In genomic region chrX:8724176-8724757, GRCh38 we compare ENCODE assay signal across 12 cellular contexts. TPM values are rescaled to one million over a fixed set of nuclear protein-coding genes. Genes with fewer than 3 reads are reported as not detected.
DNase-seq lines count a peak whose midpoint lies in the region; ATAC-seq, FAIRE-seq and TF ChIP-seq lines count a peak whose summit lies in the region.
"Had no signal": no experiment of that assay in that cellular context is flagged by ENCODE, and none has a peak within 500 bp of the region (broad histone marks: within the 10 kb centered on the region; RNA-seq: fewer than 3 reads in every experiment).

No MANE protein-coding gene starts in this region.

- H3K4me3 ChIP-seq in endothelial cell of umbilical vein (replicated peaks in 1 of 3; ENCODE audit: insufficient read depth in 1 of 3, low read depth in 1 of 3, low read length in 3 of 3) = no peak overlapping the region
- H3K4me3 ChIP-seq in tibial artery = no peak overlapping the region
- H3K4me3 ChIP-seq in effector memory CD4-positive, alpha-beta T cell (ENCODE audit: insufficient read depth, low read depth, low read length, poor library complexity, severe bottlenecking) = no peak overlapping the region

- DNase-seq in left ventricle myocardium superior (no peak), Right ventricle myocardium superior (no peak), NCI-H226 (peak; percentile 79), endothelial cell of umbilical vein (ENCODE audit: low read depth, low spot score) (peak; percentile 25), tibial artery (no peak), superior temporal gyrus (ENCODE audit: extremely low spot score) (no peak)
- no peak for DNase-seq in effector memory CD4-positive, alpha-beta T cell
- DNase-seq: MV-4-11, T-helper 1 cell had no signal

- TF ChIP-seq POLR2A in endothelial cell of umbilical vein (IDR thresholded peaks at IDR 0.05; ENCODE audit: low read depth, low read length) = no peak

- no peak overlapping the region for H2AFZ ChIP-seq in endothelial cell of umbilical vein (ENCODE audit: low read depth, low read length)

- no peak overlapping the region for H3K4me2 ChIP-seq in endothelial cell of umbilical vein (ENCODE audit: insufficient read depth, low read length)

- POLR2A ChIA-PET in endothelial cell of umbilical vein (lab: Charles Lee) = no interaction called here

- no peak overlapping the region for H3K9ac ChIP-seq in endothelial cell of umbilical vein (replicated peaks; ENCODE audit: extremely low read depth, insufficient read depth, low read length)

- H3K36me3 ChIP-seq in endothelial cell of umbilical vein (ENCODE audit: control insufficient read depth in 2 of 2, extremely low read depth in 1 of 2, insufficient read depth in 2 of 2, low read length in 2 of 2) = no peaks in the 10 kb centered on the region
- no peaks in the 10 kb centered on the region for H3K36me3 ChIP-seq in tibial artery
- H3K36me3 ChIP-seq in effector memory CD4-positive, alpha-beta T cell (ENCODE audit: control insufficient read depth, insufficient read depth, low read length) = no peaks in the 10 kb centered on the region

- TF ChIP-seq CTCF in endothelial cell of umbilical vein (IDR thresholded peaks at IDR 0.05; ENCODE audit: extremely low read depth in 1 of 2, insufficient read depth in 1 of 2, low read depth in 1 of 2, low read length in 2 of 2) = peak; percentile 14 to 23
- no peak for TF ChIP-seq CTCF in tibial artery (IDR thresholded peaks at IDR 0.05)

- no peaks in the 10 kb centered on the region for H3K9me1 ChIP-seq in endothelial cell of umbilical vein (replicated peaks; ENCODE audit: control insufficient read depth, extremely low read depth, insufficient read depth, low read length)

- H3K27me3 ChIP-seq in endothelial cell of umbilical vein (ENCODE audit: control insufficient read depth in 2 of 2, insufficient read depth in 2 of 2, low read length in 2 of 2) (no peaks in the 10 kb centered on the region), tibial artery (no peaks in the 10 kb centered on the region)
- no peaks in the 10 kb centered on the region for H3K27me3 ChIP-seq in effector memory CD4-positive, alpha-beta T cell (replicated peaks; ENCODE audit: control insufficient read depth, insufficient read depth, low read length, poor library complexity, severe bottlenecking)

- dilution Hi-C loops in endothelial cell of umbilical vein (cut with MboI; ENCODE audit: extremely low pct_ligation_motif_present, low sequenced_read_pairs) = no loop called here

- ATAC-seq in left ventricle myocardium superior (peak; percentile 29), Right ventricle myocardium superior (ENCODE audit: poor library complexity) (no peak), HG03571 (IDR thresholded peaks at IDR 0.05; ENCODE audit: unreplicated experiment) (no peak)

- no peak overlapping the region for H3K27ac ChIP-seq in endothelial cell of umbilical vein (ENCODE audit: insufficient read depth, low read depth, low read length)
- no peak overlapping the region for H3K27ac ChIP-seq in tibial artery
- no peak overlapping the region for H3K27ac ChIP-seq in effector memory CD4-positive, alpha-beta T cell (ENCODE audit: insufficient read depth, low read length, poor library complexity, severe bottlenecking)
- H3K27ac ChIP-seq: HL-60 had no signal

- FAIRE-seq in endothelial cell of umbilical vein (lab: Jason Lieb, UNC) = peak; percentile 78
- FAIRE-seq: GM12891 had no signal

- BruUV-seq in endothelial cell of umbilical vein (replicated peaks; lab: Mats Ljungman, UMichigan) = no TSS peak

- H3K9me3 ChIP-seq in endothelial cell of umbilical vein (replicated peaks; ENCODE audit: control insufficient read depth, insufficient read depth, low read length) = no peaks in the 10 kb centered on the region
- no peaks in the 10 kb centered on the region for H3K9me3 ChIP-seq in tibial artery
- H3K9me3 ChIP-seq in effector memory CD4-positive, alpha-beta T cell (ENCODE audit: control insufficient read depth, low read length) = no peaks in the 10 kb centered on the region

- CTCF ChIA-PET in endothelial cell of umbilical vein (lab: Charles Lee) = interaction anchor here (1.0 kb wide), 1 partner anchor 12 kb away, joined by 3 read pairs; no protein-coding TSS in a partner anchor

- H4K20me1 ChIP-seq in endothelial cell of umbilical vein (replicated peaks; ENCODE audit: control insufficient read depth, extremely low read depth, insufficient read depth, low read length) = no peaks in the 10 kb centered on the region

- H3K4me1 ChIP-seq in endothelial cell of umbilical vein (ENCODE audit: control insufficient read depth, extremely low read depth, insufficient read depth, low read length) (peaks cover 2% of the 10 kb centered on the region), tibial artery (no peaks in the 10 kb centered on the region)
- H3K4me1 ChIP-seq in effector memory CD4-positive, alpha-beta T cell (ENCODE audit: control insufficient read depth, insufficient read depth, low read length, poor library complexity, severe bottlenecking) = no peaks in the 10 kb centered on the region

- no peaks in the 10 kb centered on the region for H3K79me2 ChIP-seq in endothelial cell of umbilical vein (ENCODE audit: control insufficient read depth, insufficient read depth, low read length)

- intact Hi-C loops in left ventricle myocardium superior (cut with micrococcal nuclease) = no loop called here
- intact Hi-C loops in Right ventricle myocardium superior (cut with DNase I) = no loop called here
- intact Hi-C loops in endothelial cell of umbilical vein (cut with micrococcal nuclease) = no loop called here
- intact Hi-C loops in tibial artery (cut with DNase I; ENCODE audit: low total_unique reads) = no loop called here

TF ChIP-seq in endothelial cell of umbilical vein, 7 proteins besides CTCF, POLR2A, EP300 and RAD21:
- no peak for TF ChIP-seq EZH2 (IDR thresholded peaks at IDR 0.05; ENCODE audit: borderline replicate concordance, low read depth, low read length, severe bottlenecking)
- TF ChIP-seq JUN (IDR thresholded peaks at IDR 0.05; ENCODE audit: borderline replicate concordance, insufficient read depth, insufficient read length, low read depth) = no peak
- TF ChIP-seq FOS (IDR thresholded peaks at IDR 0.05; ENCODE audit: borderline replicate concordance, insufficient read depth, low read length) = no peak
- TF ChIP-seq MAX (IDR thresholded peaks at IDR 0.05; ENCODE audit: insufficient read depth, insufficient read length) = no peak
- TF ChIP-seq POLR2AphosphoS5 (IDR thresholded peaks at IDR 0.05; ENCODE audit: insufficient read depth, low read depth, low read length) = no peak
- TF ChIP-seq MYC (IDR thresholded peaks at IDR 0.05; ENCODE audit: low read depth, low read length) = no peak
TF ChIP-seq in endothelial cell of umbilical vein: peak in this region for 0.

RNA-seq across cellular contexts. Expression of gene ANOS1, which starts 7.7 kb away (rescaled TPM):
- total RNA-seq in left ventricle myocardium superior (5.8 TPM), Right ventricle myocardium superior (4.5 TPM), endothelial cell of umbilical vein (0.18 and 0.55 TPM in 2 replicates)
- polyA plus RNA-seq in endothelial cell of umbilical vein = 0.60 and 0.87 TPM in 2 replicates
- 0.59 and 0.87 TPM in 2 replicates for polyA plus RNA-seq in endothelial cell of umbilical vein (2011; cell fraction: cytosol; rRNA removed)
- polyA plus RNA-seq in endothelial cell of umbilical vein (2011; cell fraction: nucleus; rRNA removed) = 0.42 and 1.1 TPM in 2 replicates
- 0.50 and 1.2 TPM in 2 replicates for polyA plus RNA-seq in endothelial cell of umbilical vein (2012)
- 0.56 and 1.1 TPM in 2 replicates for polyA minus RNA-seq in endothelial cell of umbilical vein
- polyA minus RNA-seq in endothelial cell of umbilical vein (2011; cell fraction: cytosol; rRNA and poly(A)+ RNA removed) = not detected
- polyA minus RNA-seq in endothelial cell of umbilical vein (2011; cell fraction: nucleus; rRNA and poly(A)+ RNA removed) = 0.67 and 1.6 TPM in 2 replicates

Comparison
In these comparisons a context has a peak if more than half of its experiments do, and no peak if none do; other contexts are left out.
1. DNase-seq: peak in NCI-H226 (single experiment) and endothelial cell of umbilical vein (single experiment); none in left ventricle myocardium superior (single experiment), Right ventricle myocardium superior (single experiment), tibial artery (0 of 2), effector memory CD4-positive, alpha-beta T cell (0 of 3) and superior temporal gyrus (single experiment).
2. CTCF ChIP-seq: peak in endothelial cell of umbilical vein (2 of 2); none in tibial artery (0 of 2).